Comparison of ENCODE assay signal across 18 cellular contexts in the genomic region with DNA sequence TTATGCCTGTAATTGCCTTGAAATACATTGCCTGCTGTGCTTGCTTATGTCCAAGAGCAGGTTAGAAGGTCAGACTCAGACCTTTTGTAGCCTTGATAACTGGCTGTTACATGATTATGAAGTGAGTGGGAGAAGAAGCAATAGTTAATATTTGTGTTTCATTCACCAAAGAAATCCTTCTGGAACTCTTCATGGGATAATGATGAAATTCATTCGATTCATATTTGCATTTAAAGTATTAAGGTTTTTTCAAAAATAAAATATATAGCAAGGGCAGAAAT.
DNase-seq lines count a peak whose midpoint lies in the region; ATAC-seq and TF ChIP-seq lines count a peak whose summit lies in the region.
"Had no signal": no experiment of that assay in that cellular context is flagged by ENCODE, and none has a peak within 500 bp of the region (broad histone marks: within the 10 kb centered on the region; RNA-seq: fewer than 3 reads in every experiment).

No MANE protein-coding gene starts in this region.

- H3K4me2 ChIP-seq in PC-3 (ENCODE audit: low read length): peak overlapping the region; percentile 21; the same call in 1 of the 2 replicates
- H3K4me2 ChIP-seq in trophoblast cell (ENCODE audit: low read length): no peak overlapping the region

- H3F3A ChIP-seq in PC-3 (ENCODE audit: low read length, unreplicated experiment): no peaks in the 10 kb centered on the region

- no peak overlapping the region for H4K8ac ChIP-seq in trophoblast cell (ENCODE audit: low read depth, low read length)

- H3K4ac ChIP-seq in trophoblast cell (ENCODE audit: low read depth, low read length): no peak overlapping the region

- H3K27ac ChIP-seq in PC-3 (ENCODE audit: low read length) (no peak overlapping the region), left ventricle myocardium inferior (replicated peaks) (peak overlapping the region; percentile 84), substantia nigra (ENCODE audit: low read depth, low read length, poor library complexity, severe bottlenecking) (peak overlapping the region; percentile 76), trophoblast cell (ENCODE audit: low read depth, low read length) (no peak overlapping the region)

- intact Hi-C loops in PC-3 (cut with micrococcal nuclease): loop anchor here (2.0 kb wide), 1 partner anchor 50 kb away; no protein-coding TSS in a partner anchor
- intact Hi-C loops in left ventricle myocardium inferior (cut with micrococcal nuclease): no loop called here

- POLR2A ChIA-PET in PC-3 (lab: Charles Lee; ENCODE audit: unreplicated experiment): interaction anchor here (0.6 kb wide), 1 partner anchor 64 kb away, joined by 9 read pairs; no protein-coding TSS in a partner anchor

- H4K12ac ChIP-seq in trophoblast cell (ENCODE audit: low read depth, low read length): no peak overlapping the region

- H2BK120ac ChIP-seq in trophoblast cell (ENCODE audit: insufficient read depth, low read length, poor library complexity): no peak overlapping the region

- H2BK12ac ChIP-seq in trophoblast cell (ENCODE audit: low read length): no peak overlapping the region

- H3K9ac ChIP-seq in PC-3 (ENCODE audit: low read length) (no peak overlapping the region), trophoblast cell (ENCODE audit: low read length) (no peak overlapping the region)

- DNase-seq in NCI-H748 (lab: John Stamatoyannopoulos, UW; ENCODE audit: unreplicated experiment) (peak; percentile 62), NCI-H748 treated with DMSO at 0.1 percent for 48 hours (lab: John Stamatoyannopoulos, UW) (no peak), PC-3 (no peak), left ventricle myocardium inferior (no peak), substantia nigra (lab: John Stamatoyannopoulos, UW) (peak in 1 of 49 donors; percentile 14), trophoblast cell (no peak)
- DNase-seq in activated naive CD4-positive, alpha-beta T cell (lab: John Stamatoyannopoulos, UW): no peak
- DNase-seq: CD4-positive, CD25-positive, alpha-beta regulatory T cell; DMS79; KG1; NCI-H1048; NCI-H1694; NCI-H2107; NCI-H446; NCI-H82; SIG-M5 had no signal

- no peak overlapping the region for H4K91ac ChIP-seq in trophoblast cell (ENCODE audit: low read depth, low read length)

- no peaks in the 10 kb centered on the region for H3K79me1 ChIP-seq in trophoblast cell (ENCODE audit: low read length)

- H3K18ac ChIP-seq in trophoblast cell (ENCODE audit: low read length): no peak overlapping the region

- BruUV-seq in PC-3 (replicated peaks; lab: Mats Ljungman, UMichigan): no TSS peak

- ATAC-seq in PC-3 (no peak), GM21390 (IDR thresholded peaks at IDR 0.05; ENCODE audit: unreplicated experiment) (no peak)
- ATAC-seq: GM12878 had no signal

- no peaks in the 10 kb centered on the region for H3K9me3 ChIP-seq in PC-3 (ENCODE audit: low read length)
- H3K9me3 ChIP-seq in left ventricle myocardium inferior (replicated peaks): no peaks in the 10 kb centered on the region
- no peaks in the 10 kb centered on the region for H3K9me3 ChIP-seq in trophoblast cell (ENCODE audit: insufficient read depth, low read depth, low read length)

- no peak overlapping the region for H2AK5ac ChIP-seq in trophoblast cell (ENCODE audit: low read length)

- no peak overlapping the region for H2BK5ac ChIP-seq in trophoblast cell (ENCODE audit: low read depth, low read length, poor library complexity)

- H3K9me2 ChIP-seq in PC-3 (replicated peaks; ENCODE audit: low read length): no peaks in the 10 kb centered on the region

- TF ChIP-seq CTCF in PC-3 (conservative IDR thresholded peaks at IDR 0.05; ENCODE audit: low read depth, low read length) (no peak), left ventricle myocardium inferior (IDR thresholded peaks at IDR 0.05; ENCODE audit: borderline replicate concordance) (no peak)

- no peak overlapping the region for H3K14ac ChIP-seq in trophoblast cell (ENCODE audit: low read length)

- CTCF ChIA-PET in PC-3 (lab: Charles Lee): interaction anchor here (0.6 kb wide), 1 partner anchor 954 kb away, joined by 4 read pairs; no protein-coding TSS in a partner anchor

- no CpG with 5 or more reads among the region's 1 CpG for WGBS in trophoblast cell (ENCODE audit: extremely low coverage, insufficient coverage, insufficient read length)

- H4K20me1 ChIP-seq in PC-3 (ENCODE audit: low read length): no peaks in the 10 kb centered on the region

- H3K4me1 ChIP-seq in PC-3 (ENCODE audit: insufficient read depth, low read length) (peaks cover 13% of the 10 kb centered on the region), left ventricle myocardium inferior (peaks cover 14% of the 10 kb centered on the region), trophoblast cell (ENCODE audit: control insufficient read depth in 1 of 2, insufficient read depth in 2 of 2, low read length in 2 of 2) (peaks cover 0 to 2% of the 10 kb centered on the region in 2 experiments)

- no peak overlapping the region for H3K4me3 ChIP-seq in PC-3 (ENCODE audit: low read length)
- no peak overlapping the region for H3K4me3 ChIP-seq in left ventricle myocardium inferior
- H3K4me3 ChIP-seq in trophoblast cell (ENCODE audit: low read depth, low read length): no peak overlapping the region
- H3K4me3 ChIP-seq: GM12878 had no signal

- H2AFZ ChIP-seq in PC-3 (ENCODE audit: low read length) (peak overlapping the region; percentile 18; the same call in 1 of the 2 replicates), trophoblast cell (ENCODE audit: insufficient read depth, low read length, poor library complexity) (no peak overlapping the region)

- H3K79me2 ChIP-seq in PC-3 (ENCODE audit: low read length) (no peaks in the 10 kb centered on the region), trophoblast cell (ENCODE audit: control insufficient read depth, insufficient read depth, low read length, poor library complexity) (no peaks in the 10 kb centered on the region)

- no peak overlapping the region for H3K23ac ChIP-seq in trophoblast cell (ENCODE audit: low read length)

- H3K36me3 ChIP-seq in PC-3 (ENCODE audit: low read depth, low read length) (no peaks in the 10 kb centered on the region), left ventricle myocardium inferior (no peaks in the 10 kb centered on the region), trophoblast cell (ENCODE audit: control insufficient read depth in 1 of 2, insufficient read depth in 2 of 2, low read length in 2 of 2) (no peaks in the 10 kb centered on the region)

- H3K27me3 ChIP-seq in PC-3 (ENCODE audit: low read length) (no peaks in the 10 kb centered on the region), left ventricle myocardium inferior (ENCODE audit: low read depth) (no peaks in the 10 kb centered on the region), trophoblast cell (ENCODE audit: insufficient read depth, low read length) (no peaks in the 10 kb centered on the region)

Comparison
In these comparisons a context has a peak if more than half of its experiments do, and no peak if none do; other contexts are left out.
1. H3K27ac ChIP-seq: peak in left ventricle myocardium inferior (single experiment) and substantia nigra (single experiment); none in PC-3 (single experiment) and trophoblast cell (single experiment).